1 cellular context compared by ENCODE assay signal in the genomic region with DNA sequence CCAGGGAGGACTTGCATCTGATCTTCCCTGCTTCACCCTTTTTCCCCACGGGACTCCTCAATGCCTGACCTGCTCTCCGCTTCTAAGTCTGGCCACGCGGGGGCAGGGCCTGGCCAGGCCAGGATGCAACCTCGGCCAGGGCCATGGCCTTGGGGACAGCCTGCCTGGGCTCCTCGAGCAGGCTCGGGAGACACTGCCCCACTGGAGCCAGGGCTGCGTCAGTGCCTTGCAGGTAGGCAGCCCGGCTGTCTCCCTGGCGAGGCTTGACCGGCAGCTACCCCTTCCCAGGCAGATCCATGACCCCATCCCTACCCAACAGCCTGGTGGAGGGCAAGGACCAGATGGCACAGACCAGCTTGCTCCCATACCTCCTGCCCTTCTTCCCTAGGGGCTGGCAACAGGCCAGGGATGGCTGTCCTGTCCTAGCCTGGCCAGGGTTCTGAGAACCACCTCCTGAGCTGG.
TF ChIP-seq lines count a peak whose summit lies in the region.

No MANE protein-coding gene starts in this region.

TF ChIP-seq in HepG2, 621 proteins besides CTCF, POLR2A, EP300 and RAD21 (continued from another document):
- peak; percentile 11; the same call in 1 of the 2 replicates for TF ChIP-seq HNF4A (CRISPR knock-in tag; IDR thresholded peaks at IDR 0.05)
- TF ChIP-seq THAP11 (CRISPR knock-in tag; IDR thresholded peaks at IDR 0.05): 0 out of 2 replicates have a peak, but pooled peaks have one; percentile 39
- peak; percentile 42; the same call in 1 of the 2 replicates for TF ChIP-seq ZNF780A (CRISPR knock-in tag; IDR thresholded peaks at IDR 0.05)
- TF ChIP-seq ZNF546 (CRISPR knock-in tag; conservative IDR thresholded peaks at IDR 0.05): 0 out of 2 replicates have a peak, but pooled peaks have one; percentile 33
- no peak for TF ChIP-seq FLYWCH1 (CRISPR knock-in tag; IDR thresholded peaks at IDR 0.05)
- no peak for TF ChIP-seq CHD4 (IDR thresholded peaks at IDR 0.05; ENCODE audit: borderline replicate concordance, low read length)
- TF ChIP-seq, protein P1, sequence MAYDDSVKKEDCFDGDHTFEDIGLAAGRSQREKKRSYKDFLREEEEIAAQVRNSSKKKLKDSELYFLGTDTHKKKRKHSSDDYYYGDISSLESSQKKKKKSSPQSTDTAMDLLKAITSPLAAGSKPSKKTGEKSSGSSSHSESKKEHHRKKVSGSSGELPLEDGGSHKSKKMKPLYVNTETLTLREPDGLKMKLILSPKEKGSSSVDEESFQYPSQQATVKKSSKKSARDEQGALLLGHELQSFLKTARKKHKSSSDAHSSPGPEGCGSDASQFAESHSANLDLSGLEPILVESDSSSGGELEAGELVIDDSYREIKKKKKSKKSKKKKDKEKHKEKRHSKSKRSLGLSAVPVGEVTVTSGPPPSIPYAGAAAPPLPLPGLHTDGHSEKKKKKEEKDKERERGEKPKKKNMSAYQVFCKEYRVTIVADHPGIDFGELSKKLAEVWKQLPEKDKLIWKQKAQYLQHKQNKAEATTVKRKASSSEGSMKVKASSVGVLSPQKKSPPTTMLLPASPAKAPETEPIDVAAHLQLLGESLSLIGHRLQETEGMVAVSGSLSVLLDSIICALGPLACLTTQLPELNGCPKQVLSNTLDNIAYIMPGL (CRISPR knock-in tag; IDR thresholded peaks at IDR 0.05; ENCODE audit: borderline replicate concordance in 1 of 2, low read depth in 1 of 2): peak in 1 of 2 experiments; percentile 56; a peak in 1 of 4 replicates
- TF ChIP-seq SMC3 (IDR thresholded peaks at IDR 0.05; ENCODE audit: low read length): peak; percentile 61; the same call in 1 of the 2 replicates
- TF ChIP-seq, protein P2, sequence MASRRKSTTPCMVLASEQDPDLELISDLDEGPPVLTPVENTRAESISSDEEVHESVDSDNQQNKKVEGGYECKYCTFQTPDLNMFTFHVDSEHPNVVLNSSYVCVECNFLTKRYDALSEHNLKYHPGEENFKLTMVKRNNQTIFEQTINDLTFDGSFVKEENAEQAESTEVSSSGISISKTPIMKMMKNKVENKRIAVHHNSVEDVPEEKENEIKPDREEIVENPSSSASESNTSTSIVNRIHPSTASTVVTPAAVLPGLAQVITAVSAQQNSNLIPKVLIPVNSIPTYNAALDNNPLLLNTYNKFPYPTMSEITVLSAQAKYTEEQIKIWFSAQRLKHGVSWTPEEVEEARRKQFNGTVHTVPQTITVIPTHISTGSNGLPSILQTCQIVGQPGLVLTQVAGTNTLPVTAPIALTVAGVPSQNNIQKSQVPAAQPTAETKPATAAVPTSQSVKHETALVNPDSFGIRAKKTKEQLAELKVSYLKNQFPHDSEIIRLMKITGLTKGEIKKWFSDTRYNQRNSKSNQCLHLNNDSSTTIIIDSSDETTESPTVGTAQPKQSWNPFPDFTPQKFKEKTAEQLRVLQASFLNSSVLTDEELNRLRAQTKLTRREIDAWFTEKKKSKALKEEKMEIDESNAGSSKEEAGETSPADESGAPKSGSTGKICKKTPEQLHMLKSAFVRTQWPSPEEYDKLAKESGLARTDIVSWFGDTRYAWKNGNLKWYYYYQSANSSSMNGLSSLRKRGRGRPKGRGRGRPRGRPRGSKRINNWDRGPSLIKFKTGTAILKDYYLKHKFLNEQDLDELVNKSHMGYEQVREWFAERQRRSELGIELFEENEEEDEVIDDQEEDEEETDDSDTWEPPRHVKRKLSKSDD (CRISPR knock-in tag; IDR thresholded peaks at IDR 0.05; ENCODE audit: low read depth): no peak
- 0 out of 2 replicates have a peak, but pooled peaks have one; percentile 67 for TF ChIP-seq ZNF607 (CRISPR knock-in tag; IDR thresholded peaks at IDR 0.05; ENCODE audit: borderline replicate concordance)
- TF ChIP-seq ZNF263 (CRISPR knock-in tag; IDR thresholded peaks at IDR 0.05): peak; percentile 94
- TF ChIP-seq FOXA3 (CRISPR knock-in tag; IDR thresholded peaks at IDR 0.05): 0 out of 2 replicates have a peak, but pooled peaks have one; percentile 13
- TF ChIP-seq ZNF75D (CRISPR knock-in tag; IDR thresholded peaks at IDR 0.05; ENCODE audit: borderline replicate concordance): no peak
- TF ChIP-seq NR2F6 (IDR thresholded peaks at IDR 0.05): no peak
- TF ChIP-seq NR2F6 (CRISPR knock-in tag; IDR thresholded peaks at IDR 0.05): peak; percentile 59; the same call in 1 of the 2 replicates
- TF ChIP-seq NONO (IDR thresholded peaks at IDR 0.05): no peak
- peak; percentile 67 for TF ChIP-seq NONO (CRISPR knock-in tag; conservative IDR thresholded peaks at IDR 0.05)
- TF ChIP-seq, protein P3, sequence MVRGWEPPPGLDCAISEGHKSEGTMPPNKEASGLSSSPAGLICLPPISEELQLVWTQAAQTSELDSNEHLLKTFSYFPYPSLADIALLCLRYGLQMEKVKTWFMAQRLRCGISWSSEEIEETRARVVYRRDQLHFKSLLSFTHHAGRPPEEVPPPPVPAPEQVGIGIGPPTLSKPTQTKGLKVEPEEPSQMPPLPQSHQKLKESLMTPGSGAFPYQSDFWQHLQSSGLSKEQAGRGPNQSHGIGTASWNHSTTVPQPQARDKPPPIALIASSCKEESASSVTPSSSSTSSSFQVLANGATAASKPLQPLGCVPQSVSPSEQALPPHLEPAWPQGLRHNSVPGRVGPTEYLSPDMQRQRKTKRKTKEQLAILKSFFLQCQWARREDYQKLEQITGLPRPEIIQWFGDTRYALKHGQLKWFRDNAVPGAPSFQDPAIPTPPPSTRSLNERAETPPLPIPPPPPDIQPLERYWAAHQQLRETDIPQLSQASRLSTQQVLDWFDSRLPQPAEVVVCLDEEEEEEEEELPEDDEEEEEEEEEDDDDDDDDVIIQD (CRISPR knock-in tag; IDR thresholded peaks at IDR 0.05; ENCODE audit: low read depth): 0 out of 2 replicates have a peak, but pooled peaks have one; percentile 18
- TF ChIP-seq FOSL2 (CRISPR knock-in tag; IDR thresholded peaks at IDR 0.05): 0 out of 2 replicates have a peak, but pooled peaks have one; percentile 12
- TF ChIP-seq ELF1 (CRISPR knock-in tag; IDR thresholded peaks at IDR 0.05): peak; percentile 49; the same call in 1 of the 2 replicates
- TF ChIP-seq ZNF33B (CRISPR knock-in tag; IDR thresholded peaks at IDR 0.05): 0 out of 2 replicates have a peak, but pooled peaks have one; percentile 40
- 0 out of 2 replicates have a peak, but pooled peaks have one; percentile 48 for TF ChIP-seq SP4 (CRISPR knock-in tag; IDR thresholded peaks at IDR 0.05)
- TF ChIP-seq ETV6 (CRISPR knock-in tag; conservative IDR thresholded peaks at IDR 0.05): no peak
- TF ChIP-seq YY1 (IDR thresholded peaks at IDR 0.05; ENCODE audit: insufficient read depth, insufficient replicate concordance, low read depth, low read length): peak; percentile 44
TF ChIP-seq in HepG2: peak in this region for 72.
